In genomic region chr20:63565699-63566335, GRCh38 we compare ENCODE assay signal across 21 cellular contexts. TPM values are rescaled to one million over a fixed set of nuclear protein-coding genes. Genes with fewer than 3 reads are reported as not detected.
DNase-seq lines count a peak whose midpoint lies in the region; ATAC-seq, FAIRE-seq and TF ChIP-seq lines count a peak whose summit lies in the region.
"Had no signal": no experiment of that assay in that cellular context is flagged by ENCODE, and none has a peak within 500 bp of the region (broad histone marks: within the 10 kb centered on the region; RNA-seq: fewer than 3 reads in every experiment).

No MANE protein-coding gene starts in this region.

- DNase-seq in HepG2 (ENCODE audit: low spot score), result no peak
- no peak for DNase-seq in right lobe of liver
- DNase-seq in spleen, result peak; percentile 77
- DNase-seq: BE2C; CD4-positive, CD25-positive, alpha-beta regulatory T cell; COR-L47; DMS 273 treated with DMSO at 0.1 percent for 48 hours; GDM1; H9; Karpas-422; MG63; NCI-H1048; NCI-H1436 treated with DMSO at 0.1 percent for 48 hours; NCI-H2081; NCI-H2171 treated with DMSO at 0.1 percent for 48 hours; NCI-H446; NCI-H526 treated with DMSO at 0.1 percent for 48 hours; RPMI8226; T-helper 1 cell had no signal

- BruUV-seq in HepG2 (replicated peaks; lab: Mats Ljungman, UMichigan), result no TSS peak

- no peak overlapping the region for H3K4me3 ChIP-seq in HepG2 (replicated peaks in 1 of 3; ENCODE audit: insufficient read depth in 1 of 3, low read depth in 2 of 3, low read length in 3 of 3)
- no peak overlapping the region for H3K4me3 ChIP-seq in right lobe of liver
- no peak overlapping the region for H3K4me3 ChIP-seq in spleen
- H3K4me3 ChIP-seq: MG63 had no signal

- no peaks in the 10 kb centered on the region for H3K4me1 ChIP-seq in HepG2 (ENCODE audit: insufficient read depth, low read length)
- no peaks in the 10 kb centered on the region for H3K4me1 ChIP-seq in right lobe of liver
- H3K4me1 ChIP-seq in spleen, result peaks cover 16 to 62% (median 43%) of the 10 kb centered on the region in 6 donors
- H3K4me1 ChIP-seq: BE2C had no signal

- H3K79me2 ChIP-seq in HepG2 (ENCODE audit: insufficient read depth, low read length), result no peaks in the 10 kb centered on the region

- TF ChIP-seq CTCF in HepG2 (CRISPR knock-in tag; IDR thresholded peaks at IDR 0.05) (no peak), right lobe of liver (IDR thresholded peaks at IDR 0.05) (no peak), spleen (IDR thresholded peaks at IDR 0.05 in 8 of 11, conservative IDR thresholded peaks at IDR 0.05 in 3 of 11) (no peak)

- 92% methylated on average over 43 of the region's 43 CpGs for WGBS in HepG2 (ENCODE audit: low lambda C conversion rate)
- 98% methylated on average over 8 of the region's 43 CpGs for whole genome bisulfite sequencing in right lobe of liver (ENCODE audit: insufficient coverage, low coverage, low lambda C conversion rate, missing lambda C conversion rate)
- 91 to 97% (median 96%) methylated on average over 19 to 43 of the region's 43 CpGs for WGBS in spleen, 5 donors

- H3K27ac ChIP-seq in HepG2 (ENCODE audit: extremely low read length, insufficient read depth, low read length) (no peak overlapping the region), right lobe of liver (no peak overlapping the region), spleen (no peak overlapping the region)

- no peaks in the 10 kb centered on the region for H3K27me3 ChIP-seq in HepG2 (ENCODE audit: control insufficient read depth in 1 of 2, insufficient read depth in 2 of 2, low read length in 2 of 2)
- H3K27me3 ChIP-seq in right lobe of liver, result no peaks in the 10 kb centered on the region
- no peaks in the 10 kb centered on the region for H3K27me3 ChIP-seq in spleen (replicated peaks in 1 of 7)
- H3K27me3 ChIP-seq: BE2C, MG63 had no signal

- intact Hi-C loops in HepG2 (cut with micrococcal nuclease; ENCODE audit: unreplicated experiment), result no loop called here
- intact Hi-C loops in right lobe of liver (cut with DNase I), result no loop called here
- intact Hi-C loops in spleen (cut with DNase I; ENCODE audit: low total_unique reads), result no loop called here

- no peak for ATAC-seq in HepG2
- no peak for ATAC-seq in right lobe of liver
- no peak for ATAC-seq in GM19328 (IDR thresholded peaks at IDR 0.05; ENCODE audit: unreplicated experiment)

- no peak overlapping the region for H3K4me2 ChIP-seq in HepG2 (ENCODE audit: low read depth, low read length)

- TF ChIP-seq POLR2A in HepG2 (IDR thresholded peaks at IDR 0.05; ENCODE audit: insufficient read depth in 1 of 2, low read depth in 2 of 2, low read length in 2 of 2) (no peak), right lobe of liver (IDR thresholded peaks at IDR 0.05) (no peak), spleen (IDR thresholded peaks at IDR 0.05) (no peak)

- H3K9ac ChIP-seq in HepG2 (ENCODE audit: insufficient read depth, low read depth, low read length), result no peak overlapping the region

- no peak for FAIRE-seq in HepG2 (lab: Jason Lieb, UNC)
- FAIRE-seq: A204.1 had no signal

- H3K36me3 ChIP-seq in HepG2 (replicated peaks in 1 of 2; ENCODE audit: control insufficient read depth in 1 of 2, insufficient read depth in 2 of 2, low read length in 2 of 2) (no peaks in the 10 kb centered on the region), right lobe of liver (peaks cover 0 to 30% (median 10%) of the 10 kb centered on the region in 4 donors), spleen (peaks cover 3 to 99% (median 60%) of the 10 kb centered on the region in 6 donors)
- H3K36me3 ChIP-seq: BE2C had no signal

- in situ Hi-C loops in HepG2 (cut with HindIII; ENCODE audit: extremely low pct_ligation_motif_present, low pct_unique_long_range_greater_than_20kb), result no loop called here

- peaks cover 2% of the 10 kb centered on the region; the same call in 1 of the 2 replicates for H4K20me1 ChIP-seq in HepG2 (ENCODE audit: insufficient read depth, low read length)

- H2AFZ ChIP-seq in HepG2 (ENCODE audit: low read length), result no peak overlapping the region

- TF ChIP-seq EP300 in HepG2 (IDR thresholded peaks at IDR 0.05; ENCODE audit: low read depth in 2 of 2, low read length in 2 of 2), result no peak
- no peak for TF ChIP-seq EP300 in HepG2 (CRISPR knock-in tag; IDR thresholded peaks at IDR 0.05; ENCODE audit: borderline replicate concordance)

- POLR2A ChIA-PET in HepG2 (lab: Yijun Ruan, JAX), result interaction anchor here (1.7 kb wide), 1 partner anchor 8 kb away, joined by 7 read pairs; the partner anchor contains the start of gene HELZ2

- no peak for TF ChIP-seq RAD21 in HepG2 (CRISPR knock-in tag; IDR thresholded peaks at IDR 0.05)

- CTCF ChIA-PET in HepG2 (lab: Yijun Ruan, JAX; ENCODE audit: low intra/inter-chr PET ratio, low total read pairs), result no interaction called here

- H3K9me3 ChIP-seq in HepG2 (ENCODE audit: low read length) (no peaks in the 10 kb centered on the region), right lobe of liver (no peaks in the 10 kb centered on the region), spleen (no peaks in the 10 kb centered on the region)
- H3K9me3 ChIP-seq: BE2C, MG63 had no signal

RNA-seq across cellular contexts. Expression of gene HELZ2, which starts 8.2 kb away (rescaled TPM):
- total RNA-seq in HepG2 (2016; rRNA removed; fragmentation: Illumina TruSeq; extraction: Trizol) (8.4 and 10.1 TPM in 2 replicates), right lobe of liver (10 to 100 TPM; 14.8 to 30.3 (median 24.1) TPM), spleen (100 to 1,000 TPM in 1 of 7 donors, 10 to 100 TPM in 6; 56.5 to 120 (median 66.0) TPM)
- total RNA-seq in HepG2 (2016; cell fraction: cytosol; rRNA removed; fragmentation: Illumina TruSeq; extraction: Trizol; ENCODE audit: low read depth), result 1.7 and 2.1 TPM in 2 replicates
- total RNA-seq in HepG2 (2016; cell fraction: insoluble cytoplasmic fraction; rRNA removed; fragmentation: Illumina TruSeq; extraction: Trizol), result 6.8 and 10.0 TPM in 2 replicates
- total RNA-seq in HepG2 (2016; cell fraction: membrane; rRNA removed; fragmentation: Illumina TruSeq; extraction: Trizol), result 2.8 and 4.3 TPM in 2 replicates
- 12.8 and 18.4 TPM in 2 replicates for total RNA-seq in HepG2 (2016; cell fraction: nucleus; rRNA removed; fragmentation: Illumina TruSeq; extraction: Trizol)
- polyA plus RNA-seq in HepG2 (2011; rRNA removed) (9.6 and 16.1 TPM in 2 replicates), spleen (10 to 100 TPM in 1 of 3 donors, 1 to 10 TPM in 2; 4.3 to 21.2 (median 5.7) TPM)
- polyA plus RNA-seq in HepG2 (2011; cell fraction: cytosol; rRNA removed), result 4.5 and 6.0 TPM in 2 replicates
- 39.6 and 48.2 TPM in 2 replicates for polyA plus RNA-seq in HepG2 (2011; cell fraction: nucleus; rRNA removed)
- 12.3 and 14.4 TPM in 2 replicates for polyA plus RNA-seq in HepG2 (2012)
- 0.26 and 0.46 TPM in 2 replicates for polyA plus RNA-seq in HepG2 (2016; cell fraction: cytosol; fragmentation: Illumina TruSeq; extraction: Trizol; ENCODE audit: low read depth)
- polyA plus RNA-seq in HepG2 (2016; cell fraction: insoluble cytoplasmic fraction; fragmentation: Illumina TruSeq; extraction: Trizol; ENCODE audit: low read depth), result 5.2 and 6.9 TPM in 2 replicates
- polyA plus RNA-seq in HepG2 (2016; cell fraction: membrane; fragmentation: Illumina TruSeq; extraction: Trizol; ENCODE audit: low read depth), result 0.43 and 0.84 TPM in 2 replicates
- polyA plus RNA-seq in HepG2 (2016; cell fraction: nucleus; fragmentation: Illumina TruSeq; extraction: Trizol; ENCODE audit: insufficient read depth, low read depth), result 17.4 and 18.8 TPM in 2 replicates
- 33.2 and 74.9 TPM in 2 replicates for polyA minus RNA-seq in HepG2 (2011; rRNA and poly(A)+ RNA removed; ENCODE audit: low replicate concordance)
- polyA minus RNA-seq in HepG2 (2011; cell fraction: cytosol; rRNA and poly(A)+ RNA removed), result 41.7 and 42.0 TPM in 2 replicates
- 35.3 and 47.0 TPM in 2 replicates for polyA minus RNA-seq in HepG2 (2011; cell fraction: nucleus; rRNA and poly(A)+ RNA removed)

RNA-seq across cellular contexts. Expression of gene FNDC11, which starts 11.9 kb away (rescaled TPM):
- total RNA-seq in HepG2 (2016; rRNA removed; fragmentation: Illumina TruSeq; extraction: Trizol) (not detected in 2 replicates), right lobe of liver (not detected), spleen (1 to 10 TPM in 4 of 7 donors, under 1 TPM in 3; 0.33 to 2.0 (median 1.0) TPM)
- total RNA-seq in HepG2 (2016; cell fraction: cytosol; rRNA removed; fragmentation: Illumina TruSeq; extraction: Trizol; ENCODE audit: low read depth), result not detected in 2 replicates
- total RNA-seq in HepG2 (2016; cell fraction: insoluble cytoplasmic fraction; rRNA removed; fragmentation: Illumina TruSeq; extraction: Trizol), result not detected in 2 replicates
- not detected in 2 replicates for total RNA-seq in HepG2 (2016; cell fraction: membrane; rRNA removed; fragmentation: Illumina TruSeq; extraction: Trizol)
- total RNA-seq in HepG2 (2016; cell fraction: nucleus; rRNA removed; fragmentation: Illumina TruSeq; extraction: Trizol), result not detected in 2 replicates
- polyA plus RNA-seq in HepG2 (2011; rRNA removed) (0.07 and 0.13 TPM in 2 replicates), spleen (1 to 10 TPM in 1 of 3 donors, under 1 TPM in 2; 0.91 to 1.8 (median 0.98) TPM)
- polyA plus RNA-seq in HepG2 (2011; cell fraction: cytosol; rRNA removed), result 0.19 and 0.23 TPM in 2 replicates
- polyA plus RNA-seq in HepG2 (2011; cell fraction: nucleus; rRNA removed), result 0.45 and 0.48 TPM in 2 replicates
- polyA plus RNA-seq in HepG2 (2012), result 0.05 TPM in 1 of 2 replicates, not detected in the other
- polyA plus RNA-seq in HepG2 (2016; cell fraction: cytosol; fragmentation: Illumina TruSeq; extraction: Trizol; ENCODE audit: low read depth), result not detected in 2 replicates
- polyA plus RNA-seq in HepG2 (2016; cell fraction: insoluble cytoplasmic fraction; fragmentation: Illumina TruSeq; extraction: Trizol; ENCODE audit: low read depth), result not detected in 2 replicates
- polyA plus RNA-seq in HepG2 (2016; cell fraction: membrane; fragmentation: Illumina TruSeq; extraction: Trizol; ENCODE audit: low read depth), result not detected in 2 replicates
- polyA plus RNA-seq in HepG2 (2016; cell fraction: nucleus; fragmentation: Illumina TruSeq; extraction: Trizol; ENCODE audit: insufficient read depth, low read depth), result not detected in 2 replicates
- 0.10 and 0.84 TPM in 2 replicates for polyA minus RNA-seq in HepG2 (2011; rRNA and poly(A)+ RNA removed; ENCODE audit: low replicate concordance)
- polyA minus RNA-seq in HepG2 (2011; cell fraction: cytosol; rRNA and poly(A)+ RNA removed), result not detected in 2 replicates
- polyA minus RNA-seq in HepG2 (2011; cell fraction: nucleus; rRNA and poly(A)+ RNA removed), result not detected in 2 replicates

RNA-seq across cellular contexts. Expression of gene SRMS, which starts 18.3 kb away (rescaled TPM):
- total RNA-seq in HepG2 (2016; rRNA removed; fragmentation: Illumina TruSeq; extraction: Trizol) (not detected in 2 replicates), right lobe of liver (not detected), spleen (1 to 10 TPM in 4 of 7 donors, under 1 TPM in 1, not detected in 2; 0.46 to 1.5 (median 1.2) TPM)
- total RNA-seq in HepG2 (2016; cell fraction: cytosol; rRNA removed; fragmentation: Illumina TruSeq; extraction: Trizol; ENCODE audit: low read depth), result not detected in 2 replicates
- total RNA-seq in HepG2 (2016; cell fraction: insoluble cytoplasmic fraction; rRNA removed; fragmentation: Illumina TruSeq; extraction: Trizol), result not detected in 2 replicates
- total RNA-seq in HepG2 (2016; cell fraction: membrane; rRNA removed; fragmentation: Illumina TruSeq; extraction: Trizol), result not detected in 2 replicates
- total RNA-seq in HepG2 (2016; cell fraction: nucleus; rRNA removed; fragmentation: Illumina TruSeq; extraction: Trizol), result not detected in 2 replicates
- polyA plus RNA-seq in HepG2 (2011; rRNA removed) (0.09 TPM in 1 of 2 replicates, not detected in the other), spleen (under 1 TPM; 0.07 to 0.19 (median 0.12) TPM)
- not detected in 2 replicates for polyA plus RNA-seq in HepG2 (2011; cell fraction: cytosol; rRNA removed)
- polyA plus RNA-seq in HepG2 (2011; cell fraction: nucleus; rRNA removed), result 0.10 and 0.37 TPM in 2 replicates
- 0.17 TPM in 1 of 2 replicates, not detected in the other for polyA plus RNA-seq in HepG2 (2012)
- not detected in 2 replicates for polyA plus RNA-seq in HepG2 (2016; cell fraction: cytosol; fragmentation: Illumina TruSeq; extraction: Trizol; ENCODE audit: low read depth)
- polyA plus RNA-seq in HepG2 (2016; cell fraction: insoluble cytoplasmic fraction; fragmentation: Illumina TruSeq; extraction: Trizol; ENCODE audit: low read depth), result not detected in 2 replicates
- polyA plus RNA-seq in HepG2 (2016; cell fraction: membrane; fragmentation: Illumina TruSeq; extraction: Trizol; ENCODE audit: low read depth), result not detected in 2 replicates
- not detected in 2 replicates for polyA plus RNA-seq in HepG2 (2016; cell fraction: nucleus; fragmentation: Illumina TruSeq; extraction: Trizol; ENCODE audit: insufficient read depth, low read depth)
- 0.28 TPM in 1 of 2 replicates, not detected in the other for polyA minus RNA-seq in HepG2 (2011; rRNA and poly(A)+ RNA removed; ENCODE audit: low replicate concordance)
- polyA minus RNA-seq in HepG2 (2011; cell fraction: cytosol; rRNA and poly(A)+ RNA removed), result not detected in 2 replicates
- not detected in 2 replicates for polyA minus RNA-seq in HepG2 (2011; cell fraction: nucleus; rRNA and poly(A)+ RNA removed)
- total RNA-seq: CD4-positive, CD25-positive, alpha-beta regulatory T cell had no signal
- polyA plus RNA-seq: CD4-positive, CD25-positive, alpha-beta regulatory T cell had no signal

RNA-seq across cellular contexts. Expression of gene PTK6, which starts 28.6 kb away (rescaled TPM):
- total RNA-seq in HepG2 (2016; rRNA removed; fragmentation: Illumina TruSeq; extraction: Trizol) (not detected in 2 replicates), right lobe of liver (10 to 100 TPM in 1 of 6 experiments, 1 to 10 TPM in 3, under 1 TPM in 2; 0.78 to 11.0 (median 3.6) TPM), spleen (1 to 10 TPM in 1 of 7 donors, under 1 TPM in 6; 0.20 to 1.0 (median 0.77) TPM)
- not detected in 2 replicates for total RNA-seq in HepG2 (2016; cell fraction: cytosol; rRNA removed; fragmentation: Illumina TruSeq; extraction: Trizol; ENCODE audit: low read depth)
- total RNA-seq in HepG2 (2016; cell fraction: insoluble cytoplasmic fraction; rRNA removed; fragmentation: Illumina TruSeq; extraction: Trizol), result not detected in 2 replicates
- not detected in 2 replicates for total RNA-seq in HepG2 (2016; cell fraction: membrane; rRNA removed; fragmentation: Illumina TruSeq; extraction: Trizol)
- not detected in 2 replicates for total RNA-seq in HepG2 (2016; cell fraction: nucleus; rRNA removed; fragmentation: Illumina TruSeq; extraction: Trizol)
- polyA plus RNA-seq in HepG2 (2011; rRNA removed) (0.07 and 0.08 TPM in 2 replicates), spleen (under 1 TPM; 0.55 to 0.72 (median 0.64) TPM)
- polyA plus RNA-seq in HepG2 (2011; cell fraction: cytosol; rRNA removed), result 0.05 and 0.08 TPM in 2 replicates
- 0.27 and 0.42 TPM in 2 replicates for polyA plus RNA-seq in HepG2 (2011; cell fraction: nucleus; rRNA removed)
- polyA plus RNA-seq in HepG2 (2012), result 0.09 and 0.11 TPM in 2 replicates
- not detected in 2 replicates for polyA plus RNA-seq in HepG2 (2016; cell fraction: cytosol; fragmentation: Illumina TruSeq; extraction: Trizol; ENCODE audit: low read depth)
- polyA plus RNA-seq in HepG2 (2016; cell fraction: insoluble cytoplasmic fraction; fragmentation: Illumina TruSeq; extraction: Trizol; ENCODE audit: low read depth), result not detected in 2 replicates
- not detected in 2 replicates for polyA plus RNA-seq in HepG2 (2016; cell fraction: membrane; fragmentation: Illumina TruSeq; extraction: Trizol; ENCODE audit: low read depth)
- not detected in 2 replicates for polyA plus RNA-seq in HepG2 (2016; cell fraction: nucleus; fragmentation: Illumina TruSeq; extraction: Trizol; ENCODE audit: insufficient read depth, low read depth)
- polyA minus RNA-seq in HepG2 (2011; rRNA and poly(A)+ RNA removed; ENCODE audit: low replicate concordance), result 0.18 and 9.4 TPM in 2 replicates
- polyA minus RNA-seq in HepG2 (2011; cell fraction: cytosol; rRNA and poly(A)+ RNA removed), result not detected in 2 replicates
- polyA minus RNA-seq in HepG2 (2011; cell fraction: nucleus; rRNA and poly(A)+ RNA removed), result 0.12 and 0.13 TPM in 2 replicates

RNA-seq across cellular contexts. Expression of gene PPDPF, which starts 45.3 kb away (rescaled TPM):
- total RNA-seq in HepG2 (2016; rRNA removed; fragmentation: Illumina TruSeq; extraction: Trizol) (6.0 and 7.0 TPM in 2 replicates), right lobe of liver (10 to 100 TPM; 50.2 to 99.4 (median 76.7) TPM), spleen (100 to 1,000 TPM in 4 of 7 donors, 10 to 100 TPM in 3; 68.8 to 167 (median 105) TPM)
- 21.9 and 23.8 TPM in 2 replicates for total RNA-seq in HepG2 (2016; cell fraction: cytosol; rRNA removed; fragmentation: Illumina TruSeq; extraction: Trizol; ENCODE audit: low read depth)
- 4.3 and 5.4 TPM in 2 replicates for total RNA-seq in HepG2 (2016; cell fraction: insoluble cytoplasmic fraction; rRNA removed; fragmentation: Illumina TruSeq; extraction: Trizol)
- total RNA-seq in HepG2 (2016; cell fraction: membrane; rRNA removed; fragmentation: Illumina TruSeq; extraction: Trizol), result 16.4 and 22.5 TPM in 2 replicates
- 5.4 and 6.2 TPM in 2 replicates for total RNA-seq in HepG2 (2016; cell fraction: nucleus; rRNA removed; fragmentation: Illumina TruSeq; extraction: Trizol)
- polyA plus RNA-seq in HepG2 (2011; rRNA removed) (1.8 and 2.2 TPM in 2 replicates), spleen (100 to 1,000 TPM; 123 to 275 (median 186) TPM)
- polyA plus RNA-seq in HepG2 (2011; cell fraction: cytosol; rRNA removed), result 2.4 and 6.2 TPM in 2 replicates
- polyA plus RNA-seq in HepG2 (2011; cell fraction: nucleus; rRNA removed), result 6.3 and 9.5 TPM in 2 replicates
- polyA plus RNA-seq in HepG2 (2012), result 12.0 and 18.6 TPM in 2 replicates
- polyA plus RNA-seq in HepG2 (2016; cell fraction: cytosol; fragmentation: Illumina TruSeq; extraction: Trizol; ENCODE audit: low read depth), result 606 and 718 TPM in 2 replicates
- polyA plus RNA-seq in HepG2 (2016; cell fraction: insoluble cytoplasmic fraction; fragmentation: Illumina TruSeq; extraction: Trizol; ENCODE audit: low read depth), result 42.4 and 57.7 TPM in 2 replicates
- polyA plus RNA-seq in HepG2 (2016; cell fraction: membrane; fragmentation: Illumina TruSeq; extraction: Trizol; ENCODE audit: low read depth), result 288 and 295 TPM in 2 replicates
- polyA plus RNA-seq in HepG2 (2016; cell fraction: nucleus; fragmentation: Illumina TruSeq; extraction: Trizol; ENCODE audit: insufficient read depth, low read depth), result 40.1 and 40.2 TPM in 2 replicates
- polyA minus RNA-seq in HepG2 (2011; rRNA and poly(A)+ RNA removed; ENCODE audit: low replicate concordance), result 8.4 and 13.9 TPM in 2 replicates
- 15.8 and 39.4 TPM in 2 replicates for polyA minus RNA-seq in HepG2 (2011; cell fraction: cytosol; rRNA and poly(A)+ RNA removed)
- 4.5 and 4.8 TPM in 2 replicates for polyA minus RNA-seq in HepG2 (2011; cell fraction: nucleus; rRNA and poly(A)+ RNA removed)
